2 cellular contexts compared by ENCODE assay signal in the genomic region with DNA sequence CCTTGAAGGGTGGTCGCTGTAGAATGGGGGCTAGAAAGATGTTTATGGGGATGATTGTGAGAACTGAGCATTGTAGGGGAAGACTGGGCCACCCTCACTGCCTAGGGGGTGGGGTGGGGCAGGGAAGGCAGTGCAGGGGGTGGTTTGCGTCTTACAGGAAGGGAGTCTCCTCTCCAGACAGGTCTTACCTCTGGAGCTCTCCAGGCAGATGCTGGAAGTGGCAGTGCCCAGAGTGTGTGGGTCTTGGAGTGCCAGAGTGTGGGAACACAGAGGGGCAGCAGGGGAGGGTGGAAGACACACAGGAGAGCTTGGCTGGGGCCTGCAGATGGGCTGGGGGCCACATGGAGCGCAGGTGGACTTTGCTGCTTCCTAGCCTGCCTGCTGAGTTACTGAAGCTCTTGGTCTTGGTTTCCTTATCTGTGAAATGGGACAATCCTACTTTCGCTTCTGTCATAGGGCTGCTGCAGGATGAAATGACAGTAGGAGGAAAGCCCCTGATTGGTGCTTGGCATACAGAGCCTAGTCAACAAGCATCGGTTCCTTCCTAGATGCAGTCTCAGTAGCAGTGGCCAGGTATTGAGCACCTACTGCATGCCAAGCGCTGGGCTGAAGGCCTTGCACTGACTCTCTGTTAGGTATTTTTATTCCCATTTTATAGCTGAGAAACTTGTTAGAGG.
TF ChIP-seq lines count a peak whose summit lies in the region.

No MANE protein-coding gene starts in this region.

TF ChIP-seq in SK-N-SH, 30 proteins besides CTCF, POLR2A, EP300 and RAD21 (continued from another document):
- TF ChIP-seq, protein P1, sequence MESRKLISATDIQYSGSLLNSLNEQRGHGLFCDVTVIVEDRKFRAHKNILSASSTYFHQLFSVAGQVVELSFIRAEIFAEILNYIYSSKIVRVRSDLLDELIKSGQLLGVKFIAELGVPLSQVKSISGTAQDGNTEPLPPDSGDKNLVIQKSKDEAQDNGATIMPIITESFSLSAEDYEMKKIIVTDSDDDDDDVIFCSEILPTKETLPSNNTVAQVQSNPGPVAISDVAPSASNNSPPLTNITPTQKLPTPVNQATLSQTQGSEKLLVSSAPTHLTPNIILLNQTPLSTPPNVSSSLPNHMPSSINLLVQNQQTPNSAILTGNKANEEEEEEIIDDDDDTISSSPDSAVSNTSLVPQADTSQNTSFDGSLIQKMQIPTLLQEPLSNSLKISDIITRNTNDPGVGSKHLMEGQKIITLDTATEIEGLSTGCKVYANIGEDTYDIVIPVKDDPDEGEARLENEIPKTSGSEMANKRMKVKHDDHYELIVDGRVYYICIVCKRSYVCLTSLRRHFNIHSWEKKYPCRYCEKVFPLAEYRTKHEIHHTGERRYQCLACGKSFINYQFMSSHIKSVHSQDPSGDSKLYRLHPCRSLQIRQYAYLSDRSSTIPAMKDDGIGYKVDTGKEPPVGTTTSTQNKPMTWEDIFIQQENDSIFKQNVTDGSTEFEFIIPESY (IDR thresholded peaks at IDR 0.05; ENCODE audit: borderline replicate concordance, low read depth) = no peak
- no peak for TF ChIP-seq MEF2A (IDR thresholded peaks at IDR 0.05; ENCODE audit: borderline replicate concordance, low read depth)
- TF ChIP-seq FOXJ3 (CRISPR knock-in tag; IDR thresholded peaks at IDR 0.05) = no peak
- TF ChIP-seq GABPA (IDR thresholded peaks at IDR 0.05; ENCODE audit: low read depth) = no peak
- no peak for TF ChIP-seq CHD2 (IDR thresholded peaks at IDR 0.05; ENCODE audit: low read length, partially characterized antibody)
- TF ChIP-seq, protein P2, sequence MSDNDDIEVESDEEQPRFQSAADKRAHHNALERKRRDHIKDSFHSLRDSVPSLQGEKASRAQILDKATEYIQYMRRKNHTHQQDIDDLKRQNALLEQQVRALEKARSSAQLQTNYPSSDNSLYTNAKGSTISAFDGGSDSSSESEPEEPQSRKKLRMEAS (IDR thresholded peaks at IDR 0.05; ENCODE audit: low read depth) = no peak
- no peak for TF ChIP-seq ELF1 (IDR thresholded peaks at IDR 0.05)
- TF ChIP-seq GATA2 (CRISPR knock-in tag; IDR thresholded peaks at IDR 0.05) = no peak
- TF ChIP-seq FOXM1 (IDR thresholded peaks at IDR 0.05; ENCODE audit: low read depth) = no peak
- no peak for TF ChIP-seq YY1 (IDR thresholded peaks at IDR 0.05; ENCODE audit: low read depth)
- TF ChIP-seq, protein P3, sequence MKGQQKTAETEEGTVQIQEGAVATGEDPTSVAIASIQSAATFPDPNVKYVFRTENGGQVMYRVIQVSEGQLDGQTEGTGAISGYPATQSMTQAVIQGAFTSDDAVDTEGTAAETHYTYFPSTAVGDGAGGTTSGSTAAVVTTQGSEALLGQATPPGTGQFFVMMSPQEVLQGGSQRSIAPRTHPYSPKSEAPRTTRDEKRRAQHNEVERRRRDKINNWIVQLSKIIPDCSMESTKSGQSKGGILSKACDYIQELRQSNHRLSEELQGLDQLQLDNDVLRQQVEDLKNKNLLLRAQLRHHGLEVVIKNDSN (IDR thresholded peaks at IDR 0.05; ENCODE audit: borderline replicate concordance, low read depth) = no peak
- no peak for TF ChIP-seq TAF1 (IDR thresholded peaks at IDR 0.05; ENCODE audit: borderline replicate concordance, low read depth, low read length)

TF ChIP-seq in SK-N-SH treated with all-trans-retinoic acid at 6 μM for 48 hours, 23 proteins besides CTCF, POLR2A, EP300 and RAD21 (continued from another document):
- TF ChIP-seq, protein P4, sequence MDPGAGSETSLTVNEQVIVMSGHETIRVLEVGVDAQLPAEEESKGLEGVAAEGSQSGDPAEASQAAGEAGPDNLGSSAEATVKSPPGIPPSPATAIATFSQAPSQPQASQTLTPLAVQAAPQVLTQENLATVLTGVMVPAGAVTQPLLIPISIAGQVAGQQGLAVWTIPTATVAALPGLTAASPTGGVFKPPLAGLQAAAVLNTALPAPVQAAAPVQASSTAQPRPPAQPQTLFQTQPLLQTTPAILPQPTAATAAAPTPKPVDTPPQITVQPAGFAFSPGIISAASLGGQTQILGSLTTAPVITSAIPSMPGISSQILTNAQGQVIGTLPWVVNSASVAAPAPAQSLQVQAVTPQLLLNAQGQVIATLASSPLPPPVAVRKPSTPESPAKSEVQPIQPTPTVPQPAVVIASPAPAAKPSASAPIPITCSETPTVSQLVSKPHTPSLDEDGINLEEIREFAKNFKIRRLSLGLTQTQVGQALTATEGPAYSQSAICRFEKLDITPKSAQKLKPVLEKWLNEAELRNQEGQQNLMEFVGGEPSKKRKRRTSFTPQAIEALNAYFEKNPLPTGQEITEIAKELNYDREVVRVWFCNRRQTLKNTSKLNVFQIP (CRISPR knock-in tag; IDR thresholded peaks at IDR 0.05; ENCODE audit: borderline replicate concordance, low read depth) = no peak
- no peak for TF ChIP-seq ZNF70 (CRISPR knock-in tag; IDR thresholded peaks at IDR 0.05)
- no peak for TF ChIP-seq ARNTL (CRISPR knock-in tag; IDR thresholded peaks at IDR 0.05; ENCODE audit: borderline replicate concordance, low read depth)
- no peak for TF ChIP-seq RARB (CRISPR knock-in tag; IDR thresholded peaks at IDR 0.05)
- no peak for TF ChIP-seq ZNF8 (CRISPR knock-in tag; IDR thresholded peaks at IDR 0.05)
- TF ChIP-seq, protein P5, sequence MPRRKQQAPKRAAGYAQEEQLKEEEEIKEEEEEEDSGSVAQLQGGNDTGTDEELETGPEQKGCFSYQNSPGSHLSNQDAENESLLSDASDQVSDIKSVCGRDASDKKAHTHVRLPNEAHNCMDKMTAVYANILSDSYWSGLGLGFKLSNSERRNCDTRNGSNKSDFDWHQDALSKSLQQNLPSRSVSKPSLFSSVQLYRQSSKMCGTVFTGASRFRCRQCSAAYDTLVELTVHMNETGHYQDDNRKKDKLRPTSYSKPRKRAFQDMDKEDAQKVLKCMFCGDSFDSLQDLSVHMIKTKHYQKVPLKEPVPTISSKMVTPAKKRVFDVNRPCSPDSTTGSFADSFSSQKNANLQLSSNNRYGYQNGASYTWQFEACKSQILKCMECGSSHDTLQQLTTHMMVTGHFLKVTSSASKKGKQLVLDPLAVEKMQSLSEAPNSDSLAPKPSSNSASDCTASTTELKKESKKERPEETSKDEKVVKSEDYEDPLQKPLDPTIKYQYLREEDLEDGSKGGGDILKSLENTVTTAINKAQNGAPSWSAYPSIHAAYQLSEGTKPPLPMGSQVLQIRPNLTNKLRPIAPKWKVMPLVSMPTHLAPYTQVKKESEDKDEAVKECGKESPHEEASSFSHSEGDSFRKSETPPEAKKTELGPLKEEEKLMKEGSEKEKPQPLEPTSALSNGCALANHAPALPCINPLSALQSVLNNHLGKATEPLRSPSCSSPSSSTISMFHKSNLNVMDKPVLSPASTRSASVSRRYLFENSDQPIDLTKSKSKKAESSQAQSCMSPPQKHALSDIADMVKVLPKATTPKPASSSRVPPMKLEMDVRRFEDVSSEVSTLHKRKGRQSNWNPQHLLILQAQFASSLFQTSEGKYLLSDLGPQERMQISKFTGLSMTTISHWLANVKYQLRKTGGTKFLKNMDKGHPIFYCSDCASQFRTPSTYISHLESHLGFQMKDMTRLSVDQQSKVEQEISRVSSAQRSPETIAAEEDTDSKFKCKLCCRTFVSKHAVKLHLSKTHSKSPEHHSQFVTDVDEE (CRISPR knock-in tag; IDR thresholded peaks at IDR 0.05) = no peak
- TF ChIP-seq ZFP30 (CRISPR knock-in tag; IDR thresholded peaks at IDR 0.05) = no peak
- no peak for TF ChIP-seq ZNF565 (CRISPR knock-in tag; conservative IDR thresholded peaks at IDR 0.05; ENCODE audit: low read depth)
- TF ChIP-seq, protein P6, sequence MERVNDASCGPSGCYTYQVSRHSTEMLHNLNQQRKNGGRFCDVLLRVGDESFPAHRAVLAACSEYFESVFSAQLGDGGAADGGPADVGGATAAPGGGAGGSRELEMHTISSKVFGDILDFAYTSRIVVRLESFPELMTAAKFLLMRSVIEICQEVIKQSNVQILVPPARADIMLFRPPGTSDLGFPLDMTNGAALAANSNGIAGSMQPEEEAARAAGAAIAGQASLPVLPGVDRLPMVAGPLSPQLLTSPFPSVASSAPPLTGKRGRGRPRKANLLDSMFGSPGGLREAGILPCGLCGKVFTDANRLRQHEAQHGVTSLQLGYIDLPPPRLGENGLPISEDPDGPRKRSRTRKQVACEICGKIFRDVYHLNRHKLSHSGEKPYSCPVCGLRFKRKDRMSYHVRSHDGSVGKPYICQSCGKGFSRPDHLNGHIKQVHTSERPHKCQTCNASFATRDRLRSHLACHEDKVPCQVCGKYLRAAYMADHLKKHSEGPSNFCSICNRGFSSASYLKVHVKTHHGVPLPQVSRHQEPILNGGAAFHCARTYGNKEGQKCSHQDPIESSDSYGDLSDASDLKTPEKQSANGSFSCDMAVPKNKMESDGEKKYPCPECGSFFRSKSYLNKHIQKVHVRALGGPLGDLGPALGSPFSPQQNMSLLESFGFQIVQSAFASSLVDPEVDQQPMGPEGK (CRISPR knock-in tag; IDR thresholded peaks at IDR 0.05; ENCODE audit: borderline replicate concordance) = no peak
- TF ChIP-seq, protein P7, sequence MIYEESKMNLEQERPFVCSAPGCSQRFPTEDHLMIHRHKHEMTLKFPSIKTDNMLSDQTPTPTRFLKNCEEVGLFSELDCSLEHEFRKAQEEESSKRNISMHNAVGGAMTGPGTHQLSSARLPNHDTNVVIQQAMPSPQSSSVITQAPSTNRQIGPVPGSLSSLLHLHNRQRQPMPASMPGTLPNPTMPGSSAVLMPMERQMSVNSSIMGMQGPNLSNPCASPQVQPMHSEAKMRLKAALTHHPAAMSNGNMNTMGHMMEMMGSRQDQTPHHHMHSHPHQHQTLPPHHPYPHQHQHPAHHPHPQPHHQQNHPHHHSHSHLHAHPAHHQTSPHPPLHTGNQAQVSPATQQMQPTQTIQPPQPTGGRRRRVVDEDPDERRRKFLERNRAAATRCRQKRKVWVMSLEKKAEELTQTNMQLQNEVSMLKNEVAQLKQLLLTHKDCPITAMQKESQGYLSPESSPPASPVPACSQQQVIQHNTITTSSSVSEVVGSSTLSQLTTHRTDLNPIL (CRISPR knock-in tag; IDR thresholded peaks at IDR 0.05; ENCODE audit: low read depth) = no peak
- TF ChIP-seq TOX (CRISPR knock-in tag; IDR thresholded peaks at IDR 0.05; ENCODE audit: borderline replicate concordance) = no peak
- no peak for TF ChIP-seq PPARA (CRISPR knock-in tag; IDR thresholded peaks at IDR 0.05; ENCODE audit: borderline replicate concordance)
- TF ChIP-seq GLIS3 (CRISPR knock-in tag; IDR thresholded peaks at IDR 0.05) = no peak
- no peak for TF ChIP-seq BACH2 (CRISPR knock-in tag; IDR thresholded peaks at IDR 0.05; ENCODE audit: borderline replicate concordance)
- TF ChIP-seq ZC3H10 (CRISPR knock-in tag; IDR thresholded peaks at IDR 0.05) = no peak
- TF ChIP-seq SNAI2 (CRISPR knock-in tag; IDR thresholded peaks at IDR 0.05) = no peak
TF ChIP-seq in SK-N-SH treated with all-trans-retinoic acid at 6 μM for 48 hours: peak in this region for 0.
